8 cellular contexts compared by ENCODE assay signal in genomic region chr7:121438017-121438955, GRCh38. TPM values are rescaled to one million over a fixed set of nuclear protein-coding genes. Genes with fewer than 3 reads are reported as not detected.
DNase-seq lines count a peak whose midpoint lies in the region; ATAC-seq and TF ChIP-seq lines count a peak whose summit lies in the region.
"Not testable (repeated sequence)": the region's sequence is repeated elsewhere in the genome, so short reads cannot be mapped to it uniquely, and the experiment has no call there.

No MANE protein-coding gene starts in this region.

- H3K9ac ChIP-seq in HCT116 (ENCODE audit: low read length), result peak overlapping the region; percentile 12; the same call in 1 of the 2 replicates

- not testable (repeated sequence) for H3K9me3 Mint-ChIP-seq in osteocyte (ENCODE audit: unreplicated experiment)

- POLR2A ChIA-PET in HCT116 (lab: Charles Lee), result interaction anchor here (1.4 kb wide), 1 partner anchor 41 kb away, joined by 10 read pairs; the partner anchor contains the start of gene FAM3C

- ATAC-seq in HCT116 (peak; percentile 80), heart left ventricle (peak in 2 of 4 donors; percentile 51 to 57)

- peak; percentile 36 for DNase-seq in Daoy (ENCODE audit: low read depth)
- DNase-seq in HCT116 (ENCODE audit: low read depth, low spot score), result peak; percentile 39
- DNase-seq in NCI-H2029 treated with DMSO at 0.1 percent for 48 hours (lab: John Stamatoyannopoulos, UW), result peak; percentile 33
- DNase-seq in amniotic epithelial cell (ENCODE audit: low read depth), result peak; percentile 96
- DNase-seq in heart left ventricle, result peak; percentile 77 to 88 (median 82)
- not testable (repeated sequence) for DNase-seq in osteocyte (ENCODE audit: extremely low spot score, unreplicated experiment)
- DNase-seq in stimulated activated CD8-positive, alpha-beta memory T cell treated with anti-CD3 and anti-CD28 coated beads, Interleukin-7, amount 100 ng/mL, for 48 hours (ENCODE audit: extremely low read depth in 1 of 2, low read depth in 1 of 2), result peak; percentile 36 to 63

- H3K4me2 ChIP-seq in HCT116 (ENCODE audit: low read length), result peak overlapping the region; percentile 70

- H3K9me3 ChIP-seq in HCT116 (ENCODE audit: control insufficient read depth in 1 of 2, insufficient read depth in 1 of 2, low read depth in 1 of 2, low read length in 2 of 2); heart left ventricle: not testable (repeated sequence)

- peak overlapping the region; percentile 96 for H2AFZ ChIP-seq in HCT116 (ENCODE audit: low read depth, low read length, poor library complexity, severe bottlenecking)

- H3K4me3 Mint-ChIP-seq in osteocyte (ENCODE audit: unreplicated experiment), result peak overlapping the region; percentile 63

- 1 to 7% (median 6%) methylated on average over 12 of the region's 12 CpGs for WGBS in heart left ventricle, 4 donors

- intact Hi-C loops in HCT116 (cut with micrococcal nuclease), result not testable (repeated sequence)
- intact Hi-C loops in heart left ventricle (cut with DNase I), result loop anchor here in 2 of 10 donors (2.0 to 5.0 kb wide), 2 partner anchors 41 to 69 kb away; partner anchors contain the start of gene FAM3C (in 1 of the 2)

- H3K36me3 ChIP-seq in HCT116 (ENCODE audit: control insufficient read depth in 1 of 2, insufficient read depth in 2 of 2, low read length in 2 of 2); heart left ventricle: not testable (repeated sequence)

- H3K27me3 ChIP-seq in HCT116 (ENCODE audit: insufficient read depth, low read length); heart left ventricle: not testable (repeated sequence)

- TSS peak; percentile 90 for BruUV-seq in HCT116 (replicated peaks; lab: Mats Ljungman, UMichigan)

- TF ChIP-seq CTCF in HCT116 (IDR thresholded peaks at IDR 0.05 in 2 of 3, conservative IDR thresholded peaks at IDR 0.05 in 1 of 3; ENCODE audit: borderline replicate concordance in 1 of 3, insufficient read depth in 1 of 3, low read depth in 2 of 3, low read length in 2 of 3), result peak in 1 of 3 experiments; percentile 14; a peak in 1 of 6 replicates
- not testable (repeated sequence) for TF ChIP-seq CTCF in WI38 (IDR thresholded peaks at IDR 0.05; ENCODE audit: low read depth, low read length)
- TF ChIP-seq CTCF in heart left ventricle (IDR thresholded peaks at IDR 0.05), result peak in 4 of 12 donors; percentile 5 to 39 (median 27)
- peak; percentile 29 for TF ChIP-seq CTCF in osteocyte (IDR thresholded peaks at IDR 0.05)

- TF ChIP-seq RAD21 in HCT116 (IDR thresholded peaks at IDR 0.05; ENCODE audit: low read depth), result 0 out of 2 replicates have a peak, but pooled peaks have one; percentile 1

- H3K79me2 ChIP-seq in HCT116 (ENCODE audit: insufficient read depth, low read length), result not testable (repeated sequence)

- not testable (repeated sequence) for H4K20me1 ChIP-seq in HCT116 (ENCODE audit: insufficient read depth)

- H3K4me1 ChIP-seq in HCT116 (ENCODE audit: control insufficient read depth in 1 of 2, insufficient read depth in 2 of 2, low read length in 2 of 2) (peaks cover 9 to 24% of the 10 kb centered on the region in 2 experiments), heart left ventricle (peaks cover 0 to 20% (median 10%) of the 10 kb centered on the region in 12 donors)

- H3K4me1 Mint-ChIP-seq in osteocyte (ENCODE audit: unreplicated experiment), result peaks cover 17% of the 10 kb centered on the region

- peak overlapping the region; percentile 80 for H3K27ac Mint-ChIP-seq in osteocyte (ENCODE audit: unreplicated experiment)

- CTCF ChIA-PET in HCT116 (lab: Charles Lee), result interaction anchor here (0.9 kb wide), 2 partner anchors 38 to 42 kb away, joined by 3 to 4 read pairs; partner anchors contain the start of gene FAM3C

- not testable (repeated sequence) for H3K27ac ChIP-seq in HCT116 (ENCODE audit: low read depth, low read length)
- H3K27ac ChIP-seq in heart left ventricle, result peak overlapping the region in 10 of 12 donors; percentile 17 to 70 (median 50)

- H3K4me3 ChIP-seq in HCT116 (replicated peaks in 1 of 2; ENCODE audit: low read depth in 1 of 2, low read length in 2 of 2) (peak overlapping the region in 1 of 2 experiments; percentile 39; a peak in 2 of 4 replicates), WI38 (ENCODE audit: low read depth, low read length) (peak overlapping the region; percentile 42), heart left ventricle (peak overlapping the region in 10 of 12 donors; percentile 3 to 45 (median 35))

- H3K27me3 Mint-ChIP-seq in osteocyte (ENCODE audit: unreplicated experiment), result not testable (repeated sequence)

- H3K36me3 Mint-ChIP-seq in osteocyte (ENCODE audit: unreplicated experiment), result not testable (repeated sequence)

- RAD21 ChIA-PET in HCT116 (lab: Charles Lee; ENCODE audit: low non-redundant PET in 1 of 2, low total read pairs in 2 of 2, uncharacterized antibody in 2 of 2, unreplicated experiment in 2 of 2), result not testable (repeated sequence)

- not testable (repeated sequence) for TF ChIP-seq POLR2A in HCT116 (IDR thresholded peaks at IDR 0.05; ENCODE audit: borderline replicate concordance, extremely low read depth, insufficient read depth, insufficient read length); heart left ventricle (IDR thresholded peaks at IDR 0.05)

- not testable (repeated sequence) for H3K9me2 ChIP-seq in HCT116 (ENCODE audit: insufficient read depth)

TF ChIP-seq in HCT116, 20 proteins besides CTCF, POLR2A, EP300 and RAD21:
- TF ChIP-seq POLR2AphosphoS5 (IDR thresholded peaks at IDR 0.05; ENCODE audit: low read depth, low read length) (peak; percentile 47; the same call in 1 of the 2 replicates), JUND (IDR thresholded peaks at IDR 0.05) (peak; percentile 6; the same call in 1 of the 2 replicates), CBX3 (IDR thresholded peaks at IDR 0.05; ENCODE audit: low read depth) (peak; percentile 88; the same call in 1 of the 2 replicates), MAX (IDR thresholded peaks at IDR 0.05) (peak; percentile 39; the same call in 1 of the 2 replicates), YY1 (IDR thresholded peaks at IDR 0.05; ENCODE audit: extremely low read depth, insufficient replicate concordance, low read depth, low read length) (peak; percentile 19)

RNA-seq across cellular contexts. Expression of gene FAM3C, which starts 42.2 kb away (rescaled TPM):
- 61.7 and 86.6 TPM in 2 replicates for total RNA-seq in Daoy (2014; rRNA removed; shearing (Covaris generic))
- 322 TPM for total RNA-seq in HCT116 (2021; ENCODE audit: unreplicated experiment)
- polyA plus RNA-seq in HCT116 (2012), result 103 and 148 TPM in 2 replicates
- 10 to 100 TPM; 35.7 to 52.1 (median 45.3) TPM for total RNA-seq in heart left ventricle
- polyA plus RNA-seq in heart left ventricle, result 10 to 100 TPM; 20.6 to 97.2 TPM
- 37.4 and 42.0 TPM in 2 replicates for total RNA-seq in osteocyte
